ENCODE assay signal across 1 cellular context in genomic region chr19:55809381-55810058, GRCh38.
TF ChIP-seq lines count a peak whose summit lies in the region.

No MANE protein-coding gene starts in this region.

TF ChIP-seq in HepG2, 621 proteins besides CTCF, POLR2A, EP300 and RAD21 (continued from another document and continues in another):
- TF ChIP-seq, protein P1, sequence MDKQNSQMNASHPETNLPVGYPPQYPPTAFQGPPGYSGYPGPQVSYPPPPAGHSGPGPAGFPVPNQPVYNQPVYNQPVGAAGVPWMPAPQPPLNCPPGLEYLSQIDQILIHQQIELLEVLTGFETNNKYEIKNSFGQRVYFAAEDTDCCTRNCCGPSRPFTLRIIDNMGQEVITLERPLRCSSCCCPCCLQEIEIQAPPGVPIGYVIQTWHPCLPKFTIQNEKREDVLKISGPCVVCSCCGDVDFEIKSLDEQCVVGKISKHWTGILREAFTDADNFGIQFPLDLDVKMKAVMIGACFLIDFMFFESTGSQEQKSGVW (CRISPR knock-in tag; IDR thresholded peaks at IDR 0.05; ENCODE audit: borderline replicate concordance) = no peak
- TF ChIP-seq STAG1 (CRISPR knock-in tag; IDR thresholded peaks at IDR 0.05) (peak; percentile 61), XRCC5 (optimal IDR thresholded peaks at IDR 0.05; ENCODE audit: low read length) (peak; percentile 36), ZNF644 (CRISPR knock-in tag; IDR thresholded peaks at IDR 0.05; ENCODE audit: low read depth) (peak; percentile 65; the same call in 1 of the 2 replicates), ZNF576 (CRISPR knock-in tag; IDR thresholded peaks at IDR 0.05) (no peak), SALL1 (CRISPR knock-in tag; IDR thresholded peaks at IDR 0.05) (0 out of 2 replicates have a peak, but pooled peaks have one; percentile 28), SP5 (CRISPR knock-in tag; IDR thresholded peaks at IDR 0.05; ENCODE audit: borderline replicate concordance, low read depth) (no peak), ZNF615 (CRISPR knock-in tag; IDR thresholded peaks at IDR 0.05; ENCODE audit: borderline replicate concordance) (no peak), ZBTB20 (CRISPR knock-in tag; IDR thresholded peaks at IDR 0.05; ENCODE audit: borderline replicate concordance, low read depth) (no peak), YY1 (IDR thresholded peaks at IDR 0.05; ENCODE audit: insufficient read depth, insufficient replicate concordance, low read depth, low read length) (peak; percentile 86), ZNF337 (CRISPR knock-in tag; IDR thresholded peaks at IDR 0.05; ENCODE audit: borderline replicate concordance, low read depth) (no peak), PHF5A (CRISPR knock-in tag; IDR thresholded peaks at IDR 0.05; ENCODE audit: low read depth, unreplicated experiment) (no peak), UBTF (CRISPR knock-in tag; IDR thresholded peaks at IDR 0.05) (no peak), ZNF724P (CRISPR knock-in tag; IDR thresholded peaks at IDR 0.05; ENCODE audit: borderline replicate concordance) (no peak), MIER2 (CRISPR knock-in tag; IDR thresholded peaks at IDR 0.05) (no peak), MAF1 (CRISPR knock-in tag; IDR thresholded peaks at IDR 0.05; ENCODE audit: borderline replicate concordance) (no peak), SIX4 (CRISPR knock-in tag; IDR thresholded peaks at IDR 0.05) (no peak), ZNF101 (CRISPR knock-in tag; IDR thresholded peaks at IDR 0.05; ENCODE audit: borderline replicate concordance, low read depth) (no peak), FLYWCH1 (CRISPR knock-in tag; IDR thresholded peaks at IDR 0.05) (no peak), TARDBP (CRISPR knock-in tag; IDR thresholded peaks at IDR 0.05) (no peak), PPARG (CRISPR knock-in tag; conservative IDR thresholded peaks at IDR 0.05) (no peak), ZNF772 (CRISPR knock-in tag; IDR thresholded peaks at IDR 0.05) (no peak), USF2 (IDR thresholded peaks at IDR 0.05; ENCODE audit: low read depth, low read length) (peak; percentile 68), USF2 (CRISPR knock-in tag; IDR thresholded peaks at IDR 0.05; ENCODE audit: borderline replicate concordance) (peak; percentile 80; the same call in 1 of the 2 replicates), SP4 (CRISPR knock-in tag; IDR thresholded peaks at IDR 0.05) (0 out of 2 replicates have a peak, but pooled peaks have one; percentile 16), MXI1 (IDR thresholded peaks at IDR 0.05; ENCODE audit: borderline replicate concordance, low read depth, low read length) (0 out of 3 replicates have a peak, but pooled peaks have one; percentile 19), GATAD1 (CRISPR knock-in tag; IDR thresholded peaks at IDR 0.05) (no peak), POGZ (CRISPR knock-in tag; IDR thresholded peaks at IDR 0.05) (peak; percentile 54; the same call in 1 of the 2 replicates), BORCS8-MEF2B (CRISPR knock-in tag; IDR thresholded peaks at IDR 0.05) (no peak), ZNF546 (CRISPR knock-in tag; conservative IDR thresholded peaks at IDR 0.05) (no peak), ZNF232 (CRISPR knock-in tag; IDR thresholded peaks at IDR 0.05; ENCODE audit: borderline replicate concordance) (0 out of 2 replicates have a peak, but pooled peaks have one; percentile 64), ZBTB21 (CRISPR knock-in tag; IDR thresholded peaks at IDR 0.05) (no peak), HOXA3 (CRISPR knock-in tag; IDR thresholded peaks at IDR 0.05) (peak; percentile 77), HMG20A (CRISPR knock-in tag; IDR thresholded peaks at IDR 0.05; ENCODE audit: borderline replicate concordance) (no peak), MYC (CRISPR knock-in tag; IDR thresholded peaks at IDR 0.05; ENCODE audit: borderline replicate concordance) (peak; percentile 47; the same call in 1 of the 2 replicates), ZNF343 (CRISPR knock-in tag; IDR thresholded peaks at IDR 0.05) (no peak), NFE2L2 (IDR thresholded peaks at IDR 0.05; ENCODE audit: low read length) (no peak), HNRNPUL1 (IDR thresholded peaks at IDR 0.05; ENCODE audit: low read depth, low read length) (no peak), ZNF574 (CRISPR knock-in tag; IDR thresholded peaks at IDR 0.05) (peak; percentile 65), ZBTB44 (CRISPR knock-in tag; IDR thresholded peaks at IDR 0.05) (no peak), MTF2 (CRISPR knock-in tag; IDR thresholded peaks at IDR 0.05; ENCODE audit: borderline replicate concordance) (no peak), RNF219 (CRISPR knock-in tag; IDR thresholded peaks at IDR 0.05) (no peak)
- TF ChIP-seq, protein P2, sequence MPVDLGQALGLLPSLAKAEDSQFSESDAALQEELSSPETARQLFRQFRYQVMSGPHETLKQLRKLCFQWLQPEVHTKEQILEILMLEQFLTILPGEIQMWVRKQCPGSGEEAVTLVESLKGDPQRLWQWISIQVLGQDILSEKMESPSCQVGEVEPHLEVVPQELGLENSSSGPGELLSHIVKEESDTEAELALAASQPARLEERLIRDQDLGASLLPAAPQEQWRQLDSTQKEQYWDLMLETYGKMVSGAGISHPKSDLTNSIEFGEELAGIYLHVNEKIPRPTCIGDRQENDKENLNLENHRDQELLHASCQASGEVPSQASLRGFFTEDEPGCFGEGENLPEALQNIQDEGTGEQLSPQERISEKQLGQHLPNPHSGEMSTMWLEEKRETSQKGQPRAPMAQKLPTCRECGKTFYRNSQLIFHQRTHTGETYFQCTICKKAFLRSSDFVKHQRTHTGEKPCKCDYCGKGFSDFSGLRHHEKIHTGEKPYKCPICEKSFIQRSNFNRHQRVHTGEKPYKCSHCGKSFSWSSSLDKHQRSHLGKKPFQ (CRISPR knock-in tag; IDR thresholded peaks at IDR 0.05; ENCODE audit: insufficient replicate concordance) = no peak
- TF ChIP-seq, protein P3, sequence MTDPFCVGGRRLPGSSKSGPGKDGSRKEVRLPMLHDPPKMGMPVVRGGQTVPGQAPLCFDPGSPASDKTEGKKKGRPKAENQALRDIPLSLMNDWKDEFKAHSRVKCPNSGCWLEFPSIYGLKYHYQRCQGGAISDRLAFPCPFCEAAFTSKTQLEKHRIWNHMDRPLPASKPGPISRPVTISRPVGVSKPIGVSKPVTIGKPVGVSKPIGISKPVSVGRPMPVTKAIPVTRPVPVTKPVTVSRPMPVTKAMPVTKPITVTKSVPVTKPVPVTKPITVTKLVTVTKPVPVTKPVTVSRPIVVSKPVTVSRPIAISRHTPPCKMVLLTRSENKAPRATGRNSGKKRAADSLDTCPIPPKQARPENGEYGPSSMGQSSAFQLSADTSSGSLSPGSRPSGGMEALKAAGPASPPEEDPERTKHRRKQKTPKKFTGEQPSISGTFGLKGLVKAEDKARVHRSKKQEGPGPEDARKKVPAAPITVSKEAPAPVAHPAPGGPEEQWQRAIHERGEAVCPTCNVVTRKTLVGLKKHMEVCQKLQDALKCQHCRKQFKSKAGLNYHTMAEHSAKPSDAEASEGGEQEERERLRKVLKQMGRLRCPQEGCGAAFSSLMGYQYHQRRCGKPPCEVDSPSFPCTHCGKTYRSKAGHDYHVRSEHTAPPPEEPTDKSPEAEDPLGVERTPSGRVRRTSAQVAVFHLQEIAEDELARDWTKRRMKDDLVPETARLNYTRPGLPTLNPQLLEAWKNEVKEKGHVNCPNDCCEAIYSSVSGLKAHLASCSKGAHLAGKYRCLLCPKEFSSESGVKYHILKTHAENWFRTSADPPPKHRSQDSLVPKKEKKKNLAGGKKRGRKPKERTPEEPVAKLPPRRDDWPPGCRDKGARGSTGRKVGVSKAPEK (CRISPR knock-in tag; IDR thresholded peaks at IDR 0.05; ENCODE audit: borderline replicate concordance) = no peak
- TF ChIP-seq, protein P4, sequence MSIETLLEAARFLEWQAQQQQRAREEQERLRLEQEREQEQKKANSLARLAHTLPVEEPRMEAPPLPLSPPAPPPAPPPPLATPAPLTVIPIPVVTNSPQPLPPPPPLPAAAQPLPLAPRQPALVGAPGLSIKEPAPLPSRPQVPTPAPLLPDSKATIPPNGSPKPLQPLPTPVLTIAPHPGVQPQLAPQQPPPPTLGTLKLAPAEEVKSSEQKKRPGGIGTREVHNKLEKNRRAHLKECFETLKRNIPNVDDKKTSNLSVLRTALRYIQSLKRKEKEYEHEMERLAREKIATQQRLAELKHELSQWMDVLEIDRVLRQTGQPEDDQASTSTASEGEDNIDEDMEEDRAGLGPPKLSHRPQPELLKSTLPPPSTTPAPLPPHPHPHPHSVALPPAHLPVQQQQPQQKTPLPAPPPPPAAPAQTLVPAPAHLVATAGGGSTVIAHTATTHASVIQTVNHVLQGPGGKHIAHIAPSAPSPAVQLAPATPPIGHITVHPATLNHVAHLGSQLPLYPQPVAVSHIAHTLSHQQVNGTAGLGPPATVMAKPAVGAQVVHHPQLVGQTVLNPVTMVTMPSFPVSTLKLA (IDR thresholded peaks at IDR 0.05) = 0 out of 2 replicates have a peak, but pooled peaks have one; percentile 34
- TF ChIP-seq, protein P5, sequence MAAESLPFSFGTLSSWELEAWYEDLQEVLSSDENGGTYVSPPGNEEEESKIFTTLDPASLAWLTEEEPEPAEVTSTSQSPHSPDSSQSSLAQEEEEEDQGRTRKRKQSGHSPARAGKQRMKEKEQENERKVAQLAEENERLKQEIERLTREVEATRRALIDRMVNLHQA (CRISPR knock-in tag; IDR thresholded peaks at IDR 0.05) = no peak
